Comparison of ENCODE assay signal across 20 cellular contexts in genomic region chr5:61263072-61263471, GRCh38.
A peak's percentile ranks its signal among the peaks of the same experiment; 100 is the strongest.
DNase-seq lines count a peak whose midpoint lies in the region; ATAC-seq and TF ChIP-seq lines count a peak whose summit lies in the region.
"Had no signal": no experiment of that assay in that cellular context is flagged by ENCODE, and none has a peak within 500 bp of the region (broad histone marks: within the 10 kb centered on the region; RNA-seq: fewer than 3 reads in every experiment).

No MANE protein-coding gene starts in this region.

- TF ChIP-seq CTCF in GM10248 (IDR thresholded peaks at IDR 0.05; ENCODE audit: control extremely low read depth, extremely low read depth, low read depth, missing control alignments) = no peak
- TF ChIP-seq CTCF in endothelial cell (IDR thresholded peaks at IDR 0.05; ENCODE audit: unreplicated experiment) = no peak
- TF ChIP-seq CTCF in thyroid gland (IDR thresholded peaks at IDR 0.05) = no peak
- TF ChIP-seq CTCF in nephron progenitor cell (IDR thresholded peaks at IDR 0.05) = no peak

- H3K36me3 Mint-ChIP-seq in endothelial cell (ENCODE audit: low read depth, unreplicated experiment) (no peaks in the 10 kb centered on the region), nephron progenitor cell (ENCODE audit: low read depth) (no peaks in the 10 kb centered on the region)
- H3K36me3 Mint-ChIP-seq: activated naive CD4-positive, alpha-beta T cell treated with anti-CD3 and anti-CD28 coated beads, Interleukin-2, amount 50 U/mL, for 72 hours; natural killer cell; type B pancreatic cell had no signal

- no peaks in the 10 kb centered on the region for H3K36me3 ChIP-seq in thyroid gland
- H3K36me3 ChIP-seq: breast epithelium, pancreas, spleen had no signal

- CTCF ChIA-PET in GM10248 (lab: Yijun Ruan, JAX) = interaction anchor here (1.4 to 2.7 kb wide), 2 partner anchors 10 to 12 kb away, joined by 3 to 8 read pairs; no protein-coding TSS in a partner anchor

- H3K9me3 Mint-ChIP-seq in endothelial cell (ENCODE audit: unreplicated experiment) (no peaks in the 10 kb centered on the region), nephron progenitor cell (no peaks in the 10 kb centered on the region)
- H3K9me3 Mint-ChIP-seq: activated naive CD4-positive, alpha-beta T cell treated with anti-CD3 and anti-CD28 coated beads, Interleukin-2, amount 50 U/mL, for 72 hours; natural killer cell had no signal

- H3K27me3 Mint-ChIP-seq in endothelial cell (ENCODE audit: unreplicated experiment) (peaks cover 5% of the 10 kb centered on the region), nephron progenitor cell (ENCODE audit: low read depth, poor library complexity) (peaks cover 5% of the 10 kb centered on the region)

- H3K9me3 ChIP-seq in thyroid gland = no peaks in the 10 kb centered on the region
- H3K9me3 ChIP-seq: breast epithelium, pancreas, spleen had no signal

- H3K27ac Mint-ChIP-seq in endothelial cell (ENCODE audit: unreplicated experiment) (peak overlapping the region; percentile 86), nephron progenitor cell (no peak overlapping the region)
- H3K27ac Mint-ChIP-seq: activated naive CD4-positive, alpha-beta T cell treated with anti-CD3 and anti-CD28 coated beads, Interleukin-2, amount 50 U/mL, for 72 hours; natural killer cell; type B pancreatic cell had no signal

- H3K27ac ChIP-seq in thyroid gland = peak overlapping the region in 2 of 3 donors; percentile 42 to 43
- H3K27ac ChIP-seq: breast epithelium, pancreas, spleen had no signal

- H3K4me3 Mint-ChIP-seq in endothelial cell (ENCODE audit: unreplicated experiment) (no peak overlapping the region), nephron progenitor cell (no peak overlapping the region)
- H3K4me3 Mint-ChIP-seq: natural killer cell, type B pancreatic cell had no signal

- DNase-seq in GM10248 (ENCODE audit: extremely low spot score) (peak; percentile 26), endothelial cell (ENCODE audit: low spot score) (no peak), thyroid gland (peak; percentile 85 to 88), nephron progenitor cell (no peak), SHP77 treated with DMSO at 0.1 percent for 48 hours (lab: John Stamatoyannopoulos, UW) (no peak)
- DNase-seq: activated CD4-positive, alpha-beta T cell treated with anti-CD3 and anti-CD28 coated beads, Interleukin-2, amount 50 U/mL, for 48 hours; activated CD4-positive, CD25-positive, alpha-beta regulatory T cell; C1 segment of cervical spinal cord; effector CD4-positive, alpha-beta T cell; natural killer cell; NCI-H2171; NCI-H69; pancreas; spleen had no signal

- POLR2A ChIA-PET in GM10248 (lab: Yijun Ruan, JAX) = interaction anchor here (0.6 kb wide), 1 partner anchor 56 kb away, joined by 4 read pairs; no protein-coding TSS in a partner anchor

- no peak overlapping the region for H3K4me3 ChIP-seq in thyroid gland (replicated peaks in 1 of 3)
- H3K4me3 ChIP-seq: breast epithelium, pancreas, spleen had no signal

- H3K4me1 ChIP-seq in thyroid gland = peaks cover 0 to 15% of the 10 kb centered on the region in 2 donors
- H3K4me1 ChIP-seq: breast epithelium had no signal

- no peak for TF ChIP-seq POLR2A in thyroid gland (IDR thresholded peaks at IDR 0.05)

- intact Hi-C loops in thyroid gland (cut with DNase I) = no loop called here

- 31 to 35% methylated on average over 6 of the region's 6 CpGs for WGBS in thyroid gland, 2 donors

- no peaks in the 10 kb centered on the region for H3K27me3 ChIP-seq in thyroid gland
- H3K27me3 ChIP-seq: breast epithelium, pancreas, spleen had no signal

- ATAC-seq in HG03432 (IDR thresholded peaks at IDR 0.05; ENCODE audit: unreplicated experiment) = peak; percentile 43
- ATAC-seq in GM21529 (IDR thresholded peaks at IDR 0.05; ENCODE audit: unreplicated experiment) = no peak
- ATAC-seq: activated naive CD4-positive, alpha-beta T cell treated with anti-CD3 and anti-CD28 coated beads, Interleukin-2, amount 50 U/mL, for 72 hours; HepG2; natural killer cell; pancreas had no signal

- H3K4me1 Mint-ChIP-seq in endothelial cell (ENCODE audit: unreplicated experiment) (peaks cover 65% of the 10 kb centered on the region), nephron progenitor cell (peaks cover 31% of the 10 kb centered on the region)
- H3K4me1 Mint-ChIP-seq: natural killer cell had no signal

Comparison
In these comparisons a context has a peak if more than half of its experiments do, and no peak if none do; other contexts are left out.
1. DNase-seq: peak in GM10248 (single experiment) and thyroid gland (2 of 2); none in endothelial cell (single experiment), nephron progenitor cell (single experiment) and SHP77 treated with DMSO at 0.1 percent for 48 hours (single experiment).